ENCODE assay signal across 17 cellular contexts in genomic region chr2:65113816-65114215, GRCh38. TPM values are rescaled to one million over a fixed set of nuclear protein-coding genes. Genes with fewer than 3 reads are reported as not detected.
A peak's percentile ranks its signal among the peaks of the same experiment; 100 is the strongest.
DNase-seq lines count a peak whose midpoint lies in the region; ATAC-seq, FAIRE-seq and TF ChIP-seq lines count a peak whose summit lies in the region.
"Had no signal": no experiment of that assay in that cellular context is flagged by ENCODE, and none has a peak within 500 bp of the region (broad histone marks: within the 10 kb centered on the region; RNA-seq: fewer than 3 reads in every experiment).

No MANE protein-coding gene starts in this region.

- H3K9me3 Mint-ChIP-seq in activated naive CD8-positive, alpha-beta T cell (ENCODE audit: low read depth) = no peaks in the 10 kb centered on the region
- H3K9me3 Mint-ChIP-seq in activated naive CD8-positive, alpha-beta T cell treated with anti-CD3 and anti-CD28 coated beads for 36 hours = no peaks in the 10 kb centered on the region
- H3K9me3 Mint-ChIP-seq: H9 had no signal

- FAIRE-seq in GM12892 (lab: Jason Lieb, UNC) = no peak
- FAIRE-seq: A549 had no signal

- no peak overlapping the region for H3K4me3 Mint-ChIP-seq in activated naive CD8-positive, alpha-beta T cell
- no peak overlapping the region for H3K4me3 Mint-ChIP-seq in activated naive CD8-positive, alpha-beta T cell treated with anti-CD3 and anti-CD28 coated beads for 36 hours
- peak overlapping the region; percentile 2 for H3K4me3 Mint-ChIP-seq in T-helper 17 cell
- H3K4me3 Mint-ChIP-seq: H9 had no signal

- intact Hi-C loops in thyroid gland (cut with DNase I) = no loop called here

- H3K27me3 ChIP-seq in neutrophil (no peaks in the 10 kb centered on the region), thyroid gland (no peaks in the 10 kb centered on the region)
- H3K27me3 ChIP-seq: Peyer's patch had no signal

- H3K27ac Mint-ChIP-seq in activated naive CD8-positive, alpha-beta T cell = peak overlapping the region; percentile 34
- no peak overlapping the region for H3K27ac Mint-ChIP-seq in activated naive CD8-positive, alpha-beta T cell treated with anti-CD3 and anti-CD28 coated beads for 36 hours
- H3K27ac Mint-ChIP-seq in T-helper 17 cell = no peak overlapping the region

- H3K4me1 ChIP-seq in neutrophil (ENCODE audit: control insufficient read depth in 1 of 2, insufficient read depth in 1 of 2, low read depth in 1 of 2, low read length in 1 of 2) (peaks cover 17 to 19% of the 10 kb centered on the region in 2 experiments), thyroid gland (peaks cover 34 to 47% of the 10 kb centered on the region in 2 donors)

- WGBS in thyroid gland, 2 donors = 70 to 74% methylated on average over 2 of the region's 2 CpGs

- H3K9me3 ChIP-seq in T-helper 17 cell (ENCODE audit: control insufficient read depth, low read length, poor library complexity, severe bottlenecking) = no peaks in the 10 kb centered on the region
- no peaks in the 10 kb centered on the region for H3K9me3 ChIP-seq in neutrophil
- H3K9me3 ChIP-seq in thyroid gland = no peaks in the 10 kb centered on the region
- H3K9me3 ChIP-seq: A549, Peyer's patch had no signal

- no peaks in the 10 kb centered on the region for H3K36me3 Mint-ChIP-seq in activated naive CD8-positive, alpha-beta T cell
- peaks cover 13% of the 10 kb centered on the region for H3K36me3 Mint-ChIP-seq in activated naive CD8-positive, alpha-beta T cell treated with anti-CD3 and anti-CD28 coated beads for 36 hours
- H3K36me3 Mint-ChIP-seq in T-helper 17 cell (ENCODE audit: low read depth) = no peaks in the 10 kb centered on the region

- H3K36me3 ChIP-seq in neutrophil = no peaks in the 10 kb centered on the region
- no peaks in the 10 kb centered on the region for H3K36me3 ChIP-seq in thyroid gland
- H3K36me3 ChIP-seq: Peyer's patch had no signal

- DNase-seq in activated naive CD8-positive, alpha-beta T cell treated with anti-CD3 and anti-CD28 coated beads for 36 hours = no peak
- no peak for DNase-seq in T-helper 17 cell
- no peak for DNase-seq in thyroid gland
- DNase-seq in GM12892 (ENCODE audit: insufficient read length) = no peak
- DNase-seq: COR-L47, H9, NCI-H1105 treated with DMSO at 0.1 percent for 48 hours, NCI-H1694 treated with DMSO at 0.1 percent for 48 hours, NCI-H226, NCI-H524 treated with DMSO at 0.1 percent for 48 hours, Peyer's patch, Right ventricle myocardium superior had no signal

- no peak for ATAC-seq in T-helper 17 cell
- no peak for ATAC-seq in GM18858 (IDR thresholded peaks at IDR 0.05; ENCODE audit: unreplicated experiment)
- ATAC-seq: A549 had no signal

- TF ChIP-seq POLR2A in thyroid gland (IDR thresholded peaks at IDR 0.05) = no peak
- no peak for TF ChIP-seq POLR2A in GM12892 (IDR thresholded peaks at IDR 0.05; ENCODE audit: low read depth, low read length)

- H3K4me3 ChIP-seq in neutrophil (ENCODE audit: low read depth in 1 of 2, low read length in 1 of 2) = no peak overlapping the region
- no peak overlapping the region for H3K4me3 ChIP-seq in thyroid gland (replicated peaks in 1 of 3)
- H3K4me3 ChIP-seq: A549, Peyer's patch had no signal

- TF ChIP-seq CTCF in neutrophil (IDR thresholded peaks at IDR 0.05) = no peak
- no peak for TF ChIP-seq CTCF in thyroid gland (IDR thresholded peaks at IDR 0.05)

- peaks cover 62% of the 10 kb centered on the region for H3K4me1 Mint-ChIP-seq in activated naive CD8-positive, alpha-beta T cell (ENCODE audit: low read depth)
- peaks cover 48% of the 10 kb centered on the region for H3K4me1 Mint-ChIP-seq in activated naive CD8-positive, alpha-beta T cell treated with anti-CD3 and anti-CD28 coated beads for 36 hours
- peaks cover 42% of the 10 kb centered on the region for H3K4me1 Mint-ChIP-seq in T-helper 17 cell

- H3K27ac ChIP-seq in neutrophil = peak overlapping the region; percentile 17
- peak overlapping the region in 1 of 3 donors; percentile 18 for H3K27ac ChIP-seq in thyroid gland
- H3K27ac ChIP-seq: A549, C4-2B, Peyer's patch had no signal

- no peaks in the 10 kb centered on the region for H3K27me3 Mint-ChIP-seq in activated naive CD8-positive, alpha-beta T cell
- H3K27me3 Mint-ChIP-seq in activated naive CD8-positive, alpha-beta T cell treated with anti-CD3 and anti-CD28 coated beads for 36 hours = no peaks in the 10 kb centered on the region
- H3K27me3 Mint-ChIP-seq in T-helper 17 cell = no peaks in the 10 kb centered on the region

RNA-seq across cellular contexts. Expression of gene RAB1A, which starts 16.1 kb away (rescaled TPM):
- total RNA-seq in activated naive CD8-positive, alpha-beta T cell treated with anti-CD3 and anti-CD28 coated beads for 36 hours = 10 to 100 TPM; 79.0 to 80.5 TPM
- total RNA-seq in T-helper 17 cell = 10 to 100 TPM; 65.2 to 78.1 TPM
- 100 to 1,000 TPM in 2 of 4 donors, 10 to 100 TPM in 2; 87.1 to 114 (median 98.8) TPM for total RNA-seq in thyroid gland
- polyA plus RNA-seq in GM12892 (2012; ENCODE audit: missing spikeins) = 75.3 TPM

RNA-seq across cellular contexts. Expression of gene CEP68, which starts 57.6 kb away (rescaled TPM):
- total RNA-seq in activated naive CD8-positive, alpha-beta T cell treated with anti-CD3 and anti-CD28 coated beads for 36 hours = 1 to 10 TPM; 4.0 TPM
- total RNA-seq in T-helper 17 cell (10 to 100 TPM; 13.6 to 22.5 TPM), thyroid gland (10 to 100 TPM; 19.8 to 34.1 (median 27.5) TPM)
- polyA plus RNA-seq in GM12892 (2012; ENCODE audit: missing spikeins) = 6.4 TPM
